ENCODE assay signal across 23 cellular contexts in genomic region chr21:45464309-45464708, GRCh38.
"Had no signal": no experiment of that assay in that cellular context is flagged by ENCODE, and none has a peak within 500 bp of the region (broad histone marks: within the 10 kb centered on the region; RNA-seq: fewer than 3 reads in every experiment).

No MANE protein-coding gene starts in this region.

- H3K4me3 ChIP-seq: colonic mucosa, left lung, mucosa of descending colon, suprapubic skin had no signal

- H3K4me1 ChIP-seq: colonic mucosa, foreskin keratinocyte had no signal

- DNase-seq: activated B cell treated with CpG ODN at 0.5 μM for 24 hours; activated CD4-positive, alpha-beta memory T cell treated with anti-CD3 and anti-CD28 coated beads for 36 hours; activated CD4-positive, alpha-beta T cell treated with anti-CD3 and anti-CD28 coated beads for 4 hours; activated T-cell treated with anti-CD3 and anti-CD28 coated beads for 4 hours; amygdala; central memory CD4-positive, alpha-beta T cell; colonic mucosa; foreskin keratinocyte; hypothalamus; islet precursor cell; mesenchymal stem cell; naive B cell; T-cell had no signal

- H3K9me3 Mint-ChIP-seq: activated T-helper 1 cell treated with anti-CD3 and anti-CD28 coated beads, Interleukin-12 subunit alpha, Interleukin-12 subunit beta, Interleukin-2, Interleukin-4 antibody, amounts not matched to agents 30 ng/mL and 10 ng/mL and 1 ng/mL, durations not matched to agents 14 hours and 24 hours and 36 hours had no signal

- H3K36me3 Mint-ChIP-seq: T-cell had no signal

- H3K27me3 Mint-ChIP-seq: progenitor cell of endocrine pancreas, type B pancreatic cell had no signal

- H3K36me3 ChIP-seq: colonic mucosa had no signal

- ATAC-seq: foreskin keratinocyte, left lung, T-cell had no signal

- H3K4me1 Mint-ChIP-seq: T-cell had no signal

- H3K27me3 ChIP-seq: colonic mucosa, foreskin keratinocyte, suprapubic skin had no signal

- H3K27ac Mint-ChIP-seq: activated B cell treated with CpG ODN at 0.5 μM for 24 hours; activated CD4-positive, alpha-beta memory T cell treated with anti-CD3 and anti-CD28 coated beads for 36 hours; activated naive CD8-positive, alpha-beta T cell; activated T-helper 1 cell treated with anti-CD3 and anti-CD28 coated beads, Interleukin-12 subunit alpha, Interleukin-12 subunit beta, Interleukin-2, Interleukin-4 antibody, amounts not matched to agents 30 ng/mL and 10 ng/mL and 1 ng/mL, durations not matched to agents 14 hours and 24 hours and 36 hours; brain; progenitor cell of endocrine pancreas; stimulated activated naive CD8-positive, alpha-beta T cell treated with anti-CD3 and anti-CD28 coated beads, Interleukin-15, Interleukin-2, amounts not matched to agents 100 ng/mL and 50 ng/mL, for 24 hours had no signal

- H3K27ac ChIP-seq: colonic mucosa, foreskin keratinocyte, left lung, suprapubic skin had no signal

- H3K4me3 Mint-ChIP-seq: activated B cell treated with CpG ODN at 0.5 μM for 24 hours; activated CD4-positive, alpha-beta memory T cell treated with anti-CD3 and anti-CD28 coated beads for 36 hours; activated naive CD8-positive, alpha-beta T cell; activated T-helper 1 cell treated with anti-CD3 and anti-CD28 coated beads, Interleukin-12 subunit alpha, Interleukin-12 subunit beta, Interleukin-2, Interleukin-4 antibody, amounts not matched to agents 30 ng/mL and 10 ng/mL and 1 ng/mL, durations not matched to agents 14 hours and 24 hours and 36 hours; brain; neural crest cell; stimulated activated naive CD8-positive, alpha-beta T cell treated with anti-CD3 and anti-CD28 coated beads, Interleukin-15, Interleukin-2, amounts not matched to agents 100 ng/mL and 50 ng/mL, for 24 hours; T-cell had no signal

- H3K9me3 ChIP-seq: colonic mucosa, mucosa of descending colon, suprapubic skin had no signal
